In genomic region chr6:27111743-27112142, GRCh38 we compare ENCODE assay signal across 20 cellular contexts.
DNase-seq lines count a peak whose midpoint lies in the region; ATAC-seq, FAIRE-seq and TF ChIP-seq lines count a peak whose summit lies in the region.
"Had no signal": no experiment of that assay in that cellular context is flagged by ENCODE, and none has a peak within 500 bp of the region (broad histone marks: within the 10 kb centered on the region; RNA-seq: fewer than 3 reads in every experiment).

No MANE protein-coding gene starts in this region.

- H3K79me2 ChIP-seq in K562 (ENCODE audit: control insufficient read depth, insufficient read depth, low read length), result no peaks in the 10 kb centered on the region

- H2AFZ ChIP-seq in K562 (ENCODE audit: low read depth, low read length), result no peak overlapping the region

- POLR2A ChIA-PET in K562 (lab: Yijun Ruan, JAX), result no interaction called here

- no peak for TF ChIP-seq POLR2A in K562 (conservative IDR thresholded peaks at IDR 0.05)

- TF ChIP-seq CTCF in K562 (IDR thresholded peaks at IDR 0.05 in 2 of 3, conservative IDR thresholded peaks at IDR 0.05 in 1 of 3; ENCODE audit: insufficient read depth in 2 of 3, low read depth in 1 of 3, low read length in 3 of 3), result no peak

- no peaks in the 10 kb centered on the region for H3K27me3 ChIP-seq in K562 (ENCODE audit: control insufficient read depth in 2 of 2, insufficient read depth in 2 of 2, low read length in 2 of 2)
- H3K27me3 ChIP-seq: BE2C had no signal

- H3K4me3 ChIP-seq in K562, result no peak overlapping the region
- H3K4me3 ChIP-seq: HAP-1 had no signal

- 50% methylated on average over 2 of the region's 2 CpGs for WGBS in K562 (ENCODE audit: insufficient coverage, low coverage, missing lambda C conversion rate)

- DNase-seq in NCI-H748 (lab: John Stamatoyannopoulos, UW; ENCODE audit: unreplicated experiment), result peak; percentile 13
- DNase-seq in NCI-H748 treated with DMSO at 0.1 percent for 48 hours (lab: John Stamatoyannopoulos, UW), result no peak
- peak; percentile 21 for DNase-seq in ELR (ENCODE audit: low read depth)
- DNase-seq in M059J (ENCODE audit: low read depth), result peak; percentile 34
- DNase-seq in K562 (ENCODE audit: extremely low read depth in 1 of 4, low spot score in 3 of 4), result no peak
- DNase-seq: ACHN; BE2C; C1 segment of cervical spinal cord; CD4-positive, CD25-positive, alpha-beta regulatory T cell; CD8-positive, alpha-beta memory T cell; COR-L47; GF-D8; IMR-90; Karpas-422; KBM-7 had no signal

- no peak overlapping the region for H3K4me2 ChIP-seq in K562 (ENCODE audit: insufficient read depth, low read length)

- in situ Hi-C loops in K562 (cut with MboI), result loop anchor here (25.0 kb wide), 1 partner anchor 774 kb away; no protein-coding TSS in a partner anchor

- CTCF ChIA-PET in K562 (lab: Yijun Ruan, JAX; ENCODE audit: low intra/inter-chr PET ratio), result no interaction called here

- H3K36me3 ChIP-seq in K562 (ENCODE audit: control insufficient read depth, insufficient read depth, low read length), result peaks cover 26% of the 10 kb centered on the region; the same call in 2 of the 3 replicates
- H3K36me3 ChIP-seq: BE2C, HAP-1 had no signal

- H3K27ac ChIP-seq in K562 (ENCODE audit: extremely low read depth, low read depth, low read length), result no peak overlapping the region
- H3K27ac ChIP-seq: HL-60 had no signal

- H4K20me1 ChIP-seq in K562 (replicated peaks; ENCODE audit: control insufficient read depth, insufficient read depth, low read length), result no peaks in the 10 kb centered on the region

- no peaks in the 10 kb centered on the region; the same call in 1 of the 2 replicates for H3K9me3 ChIP-seq in K562 (replicated peaks; ENCODE audit: control insufficient read depth, insufficient read depth, low read depth, low read length)
- H3K9me3 ChIP-seq: BE2C had no signal

- TF ChIP-seq RAD21 in K562 (CRISPR knock-in tag; conservative IDR thresholded peaks at IDR 0.05 in 1 of 2, IDR thresholded peaks at IDR 0.05 in 1 of 2), result no peak

- TF ChIP-seq EP300 in K562 (IDR thresholded peaks at IDR 0.05; ENCODE audit: low read length), result no peak

- BruUV-seq in K562 (replicated peaks; lab: Mats Ljungman, UMichigan), result no TSS peak

- H3K9me1 ChIP-seq in K562 (ENCODE audit: control insufficient read depth, insufficient read depth, low read length), result no peaks in the 10 kb centered on the region

- intact Hi-C loops in K562 (cut with micrococcal nuclease), result no loop called here

- no peak overlapping the region for H3K9ac ChIP-seq in K562 (ENCODE audit: insufficient read depth in 1 of 2, low read depth in 2 of 2, low read length in 2 of 2)

- H3K4me1 ChIP-seq in K562 (replicated peaks in 1 of 2; ENCODE audit: control insufficient read depth in 2 of 2, insufficient read depth in 2 of 2, low read length in 2 of 2), result peaks cover 10% of the 10 kb centered on the region in 2 experiments; a peak in 3 of 5 replicates
- H3K4me1 ChIP-seq: BE2C, HAP-1 had no signal

- FAIRE-seq in K562 (lab: Jason Lieb, UNC), result no peak

- ATAC-seq in K562, result no peak
- ATAC-seq in GM21529 (IDR thresholded peaks at IDR 0.05; ENCODE audit: unreplicated experiment), result no peak
- no peak for ATAC-seq in GM19351 (IDR thresholded peaks at IDR 0.05; ENCODE audit: unreplicated experiment)
- no peak for ATAC-seq in HG03039 (IDR thresholded peaks at IDR 0.05; ENCODE audit: unreplicated experiment)

TF ChIP-seq in K562, 482 proteins besides CTCF, POLR2A, EP300 and RAD21:
- no peak for TF ChIP-seq E2F1 (CRISPR knock-in tag; IDR thresholded peaks at IDR 0.05)
- peak in 1 of 2 experiments; percentile 53; a peak in 1 of 3 replicates for TF ChIP-seq CBX3 (IDR thresholded peaks at IDR 0.05; ENCODE audit: borderline replicate concordance in 1 of 2, low read length in 2 of 2)
- peak; percentile 86 for TF ChIP-seq ZFP36 (IDR thresholded peaks at IDR 0.05; ENCODE audit: low read depth, low read length, partially characterized antibody)
- TF ChIP-seq ZNF347 (CRISPR knock-in tag; IDR thresholded peaks at IDR 0.05; ENCODE audit: low read depth), result no peak

Comparison
In these comparisons a context has a peak if more than half of its experiments do, and no peak if none do; other contexts are left out.
1. DNase-seq: peak in NCI-H748 (single experiment), ELR (single experiment) and M059J (single experiment); none in NCI-H748 treated with DMSO at 0.1 percent for 48 hours (single experiment) and K562 (0 of 4).